ENCODE assay signal across 31 cellular contexts in the genomic region with DNA sequence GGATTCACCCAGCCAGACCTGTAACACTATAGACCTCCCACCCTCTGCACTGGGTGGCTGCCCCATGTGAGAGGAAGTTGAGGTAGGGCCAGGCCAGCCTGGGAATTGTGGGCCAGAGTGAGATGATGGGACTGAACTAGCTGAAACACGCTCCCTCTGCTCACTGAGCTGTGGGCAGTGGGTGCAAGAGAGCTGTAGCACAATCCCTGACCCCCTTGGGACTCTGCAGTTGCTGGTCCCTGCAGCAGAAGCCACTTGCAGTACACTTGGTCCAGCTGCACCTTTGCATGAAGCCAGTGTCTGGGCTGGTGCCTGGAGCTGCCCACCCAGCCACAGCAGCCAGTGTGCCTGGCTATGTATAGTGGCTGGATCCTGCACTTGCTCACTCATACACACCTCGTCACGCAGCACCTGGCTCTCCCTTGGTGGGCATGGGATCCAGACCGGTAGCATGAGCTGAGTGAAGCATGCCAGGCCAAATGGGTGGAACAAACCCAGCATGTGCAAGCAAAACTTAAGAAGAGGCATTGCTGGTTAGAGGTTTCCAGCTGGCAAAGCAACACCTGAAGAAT.
"Had no signal": no experiment of that assay in that cellular context is flagged by ENCODE, and none has a peak within 500 bp of the region (broad histone marks: within the 10 kb centered on the region; RNA-seq: fewer than 3 reads in every experiment).

No MANE protein-coding gene starts in this region.

- H3K4me3 ChIP-seq: colonic mucosa, gastrocnemius medialis, lung, mucosa of descending colon, prostate gland, thoracic aorta, tibial nerve, upper lobe of left lung, uterus had no signal

- ATAC-seq: esophagus mucosa; gastrocnemius medialis; left lobe of liver; mucosa of descending colon; natural killer cell treated with Interleukin-12 subunit alpha and Interleukin-12 subunit beta and Interleukin-15 and Interleukin-18, amount 100 ng/mL, for 72 hours; right cardiac atrium; stimulated activated naive CD8-positive, alpha-beta T cell treated with anti-CD3 and anti-CD28 coated beads, Interleukin-15, Interleukin-2, amounts not matched to agents 100 U/mL and 50 U/mL, for 24 hours had no signal

- H3K4me3 Mint-ChIP-seq: dendritic cell treated with granulocyte-macrophage colony-stimulating factor and Interleukin-4, amounts not matched to agents 40 ng/mL and 50 ng/mL, for 4 days; endodermal cell; memory B cell; mesothelial cell of epicardium; naive B cell; natural killer cell treated with Interleukin-12 subunit alpha and Interleukin-12 subunit beta and Interleukin-15 and Interleukin-18, amount 100 ng/mL, for 72 hours; neural crest cell had no signal

- H3K36me3 Mint-ChIP-seq: memory B cell; mesothelial cell of epicardium; naive B cell; natural killer cell treated with Interleukin-12 subunit alpha and Interleukin-12 subunit beta and Interleukin-15 and Interleukin-18, amount 100 ng/mL, for 72 hours had no signal

- H3K27ac Mint-ChIP-seq: dendritic cell treated with granulocyte-macrophage colony-stimulating factor and Interleukin-4, amounts not matched to agents 40 ng/mL and 50 ng/mL, for 4 days; endodermal cell; memory B cell; mesothelial cell of epicardium; naive B cell; natural killer cell treated with Interleukin-12 subunit alpha and Interleukin-12 subunit beta and Interleukin-15 and Interleukin-18, amount 100 ng/mL, for 72 hours had no signal

- H3K27me3 Mint-ChIP-seq: dendritic cell treated with granulocyte-macrophage colony-stimulating factor and Interleukin-4, amounts not matched to agents 40 ng/mL and 50 ng/mL, for 4 days; memory B cell; naive B cell; natural killer cell treated with Interleukin-12 subunit alpha and Interleukin-12 subunit beta and Interleukin-15 and Interleukin-18, amount 100 ng/mL, for 72 hours had no signal

- H3K4me1 Mint-ChIP-seq: endodermal cell, memory B cell, mesothelial cell of epicardium, naive B cell, neural crest cell had no signal

- H3K9me3 ChIP-seq: colonic mucosa, gastrocnemius medialis, prostate gland, thoracic aorta, tibial nerve, upper lobe of left lung, uterus had no signal

- H3K36me3 ChIP-seq: colonic mucosa, gastrocnemius medialis, prostate gland, thoracic aorta, tibial nerve, upper lobe of left lung, uterus had no signal

- H3K27ac ChIP-seq: colonic mucosa, epithelial cell of prostate, gastrocnemius medialis, prostate gland, thoracic aorta, tibial nerve, upper lobe of left lung, uterus had no signal

- H3K4me1 ChIP-seq: colonic mucosa, gastrocnemius medialis, prostate gland, tibial nerve, upper lobe of left lung, uterus had no signal

- H3K27me3 ChIP-seq: colonic mucosa, gastrocnemius medialis, tibial nerve, upper lobe of left lung, uterus had no signal

- H3K9me3 Mint-ChIP-seq: endodermal cell, mesothelial cell of epicardium, neural crest cell had no signal

- DNase-seq: colonic mucosa; effector CD8-positive, alpha-beta T cell; endodermal cell; foreskin fibroblast; gastrocnemius medialis; head of caudate nucleus; kidney; mucosa of descending colon; naive B cell; nucleus accumbens; right cardiac atrium; small intestine; stimulated activated CD4-positive, alpha-beta T cell treated with anti-CD3 and anti-CD28 coated beads, Interleukin-12 subunit alpha, Interleukin-12 subunit beta, amount 100 ng/mL, for 4 hours; stimulated activated CD4-positive, alpha-beta T cell treated with anti-CD3 and anti-CD28 coated beads, Interleukin-1b, Interleukin-23, amount 100 ng/mL, for 48 hours; stimulated activated CD4-positive, alpha-beta T cell treated with anti-CD3 and anti-CD28 coated beads, Interleukin-4, amount 100 ng/mL, for 1 hour; stimulated activated CD8-positive, alpha-beta memory T cell treated with anti-CD3 and anti-CD28 coated beads, Interleukin-4, amount 100 ng/mL, for 48 hours; stimulated activated naive CD8-positive, alpha-beta T cell treated with anti-CD3 and anti-CD28 coated beads, Interleukin-15, Interleukin-2, amounts not matched to agents 100 U/mL and 50 U/mL, for 24 hours; uterus had no signal
